8 cellular contexts compared by ENCODE assay signal in the genomic region with DNA sequence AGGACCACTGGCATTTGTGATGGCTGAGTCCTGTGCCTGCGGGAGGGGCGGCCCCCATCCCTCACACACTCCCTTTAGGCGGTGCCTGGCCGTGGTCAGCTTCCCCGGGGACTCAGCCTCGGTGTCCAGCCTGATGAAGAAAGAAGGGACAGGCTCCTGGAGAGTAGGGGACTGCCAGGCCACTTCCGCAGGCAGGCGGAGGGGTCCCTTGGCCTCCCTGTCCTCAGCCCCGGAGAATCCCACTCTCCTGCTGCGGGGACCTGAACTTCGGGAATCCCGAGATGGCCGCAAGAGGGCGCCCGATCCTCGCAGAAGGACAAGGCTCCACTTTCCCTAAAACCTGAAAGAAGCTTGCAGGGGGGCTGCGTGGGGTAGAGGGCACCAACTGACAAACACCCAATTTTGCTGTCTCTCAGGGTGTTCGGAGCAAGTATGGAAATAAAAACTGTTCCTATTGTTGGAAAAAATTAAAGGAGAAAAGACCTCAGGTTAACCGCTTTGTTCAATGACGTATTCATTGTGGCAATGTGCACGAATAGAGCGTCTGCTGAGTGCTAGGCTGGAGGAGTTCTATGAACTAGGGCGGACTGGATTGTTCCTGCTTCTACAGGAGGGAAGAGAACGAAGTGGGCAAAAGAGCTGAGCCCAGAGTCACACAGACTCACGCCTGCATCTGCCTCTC.
DNase-seq lines count a peak whose midpoint lies in the region; ATAC-seq and TF ChIP-seq lines count a peak whose summit lies in the region.

No MANE protein-coding gene starts in this region.

- peak; percentile 30 for DNase-seq in activated gamma-delta T cell treated with Interleukin-2 at 50 U/mL for 16 hours
- DNase-seq in activated gamma-delta T cell (lab: John Stamatoyannopoulos, UW), result no peak
- peak; percentile 33 for DNase-seq in NCI-H526 treated with DMSO at 0.1 percent for 48 hours (lab: John Stamatoyannopoulos, UW)
- peak; percentile 66 for DNase-seq in activated T-cell treated with anti-CD3 and anti-CD28 coated beads, Interleukin-2, amount 50 U/mL, for 24 hours
- DNase-seq in fibroblast of villous mesenchyme (ENCODE audit: low read depth), result peak; percentile 33
- peak; percentile 80 for DNase-seq in omental fat pad (ENCODE audit: low spot score)
- no peak for DNase-seq in ureter (ENCODE audit: low spot score)

- no peak overlapping the region for H3K27ac Mint-ChIP-seq in activated T-cell treated with anti-CD3 and anti-CD28 coated beads, Interleukin-2, amount 50 U/mL, for 24 hours

- H3K36me3 Mint-ChIP-seq in activated T-cell treated with anti-CD3 and anti-CD28 coated beads, Interleukin-2, amount 50 U/mL, for 24 hours (ENCODE audit: low read depth), result no peaks in the 10 kb centered on the region

- peak; percentile 45 for ATAC-seq in omental fat pad (ENCODE audit: low FRiP score)
- no peak for ATAC-seq in HG02588 (IDR thresholded peaks at IDR 0.05; ENCODE audit: unreplicated experiment)

- TF ChIP-seq CTCF in fibroblast of villous mesenchyme (IDR thresholded peaks at IDR 0.05; ENCODE audit: insufficient read depth, low read depth, low read length), result peak; percentile 73
- peak in 1 of 3 donors; percentile 7 for TF ChIP-seq CTCF in omental fat pad (IDR thresholded peaks at IDR 0.05)

- H3K27me3 Mint-ChIP-seq in activated T-cell treated with anti-CD3 and anti-CD28 coated beads, Interleukin-2, amount 50 U/mL, for 24 hours, result peaks cover 50% of the 10 kb centered on the region

- no peak overlapping the region for H3K4me3 ChIP-seq in fibroblast of villous mesenchyme (ENCODE audit: low read depth, low read length)

- no peaks in the 10 kb centered on the region for H3K9me3 Mint-ChIP-seq in activated T-cell treated with anti-CD3 and anti-CD28 coated beads, Interleukin-2, amount 50 U/mL, for 24 hours

- H3K4me3 Mint-ChIP-seq in activated T-cell treated with anti-CD3 and anti-CD28 coated beads, Interleukin-2, amount 50 U/mL, for 24 hours, result no peak overlapping the region

- H3K4me1 Mint-ChIP-seq in activated T-cell treated with anti-CD3 and anti-CD28 coated beads, Interleukin-2, amount 50 U/mL, for 24 hours (ENCODE audit: low read depth), result no peaks in the 10 kb centered on the region

Comparison
In these comparisons a context has a peak if more than half of its experiments do, and no peak if none do; other contexts are left out.
1. DNase-seq: peak in activated gamma-delta T cell treated with Interleukin-2 at 50 U/mL for 16 hours (single experiment), NCI-H526 treated with DMSO at 0.1 percent for 48 hours (single experiment), activated T-cell treated with anti-CD3 and anti-CD28 coated beads, Interleukin-2, amount 50 U/mL, for 24 hours (single experiment), fibroblast of villous mesenchyme (single experiment) and omental fat pad (single experiment); none in activated gamma-delta T cell (single experiment) and ureter (single experiment).